In the genomic region with DNA sequence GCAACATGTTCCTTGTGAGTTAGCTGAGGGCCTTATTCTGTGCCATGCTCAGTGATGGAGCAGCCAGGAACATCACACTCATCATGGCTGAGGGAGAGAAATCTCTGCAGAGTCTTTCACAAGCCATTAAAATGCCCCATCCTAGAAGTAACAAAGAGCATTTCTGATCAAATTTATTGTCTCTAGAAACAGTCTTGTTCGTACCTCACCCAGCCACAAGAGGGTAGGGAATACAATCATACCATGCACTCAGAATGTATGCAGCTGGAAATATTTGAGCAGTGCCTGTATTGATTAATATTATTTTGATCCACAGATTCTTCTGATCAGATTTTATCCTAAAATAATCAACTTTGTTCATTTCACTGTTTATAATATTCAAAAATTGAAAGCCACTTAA, we compare ENCODE assay signal across 19 cellular contexts. TPM values are rescaled to one million over a fixed set of nuclear protein-coding genes. Genes with fewer than 3 reads are reported as not detected.
DNase-seq lines count a peak whose midpoint lies in the region; ATAC-seq, FAIRE-seq and TF ChIP-seq lines count a peak whose summit lies in the region.
"Had no signal": no experiment of that assay in that cellular context is flagged by ENCODE, and none has a peak within 500 bp of the region (broad histone marks: within the 10 kb centered on the region; RNA-seq: fewer than 3 reads in every experiment).

No MANE protein-coding gene starts in this region.

- CTCF ChIA-PET in PC-9 (lab: Charles Lee): no interaction called here

- H3K27ac ChIP-seq in CD4-positive, CD25-positive, alpha-beta regulatory T cell (ENCODE audit: insufficient read depth, low read length, poor library complexity, severe bottlenecking): no peak overlapping the region
- H3K27ac ChIP-seq in PC-9: no peak overlapping the region
- no peak overlapping the region for H3K27ac ChIP-seq in endodermal cell (ENCODE audit: low read depth, low read length)
- no peak overlapping the region for H3K27ac ChIP-seq in vagina
- H3K27ac ChIP-seq: BLaER1, KMS-11 had no signal

- peak; percentile 82 for FAIRE-seq in H54 (lab: Jason Lieb, UNC)
- FAIRE-seq: D721Med had no signal

- H3K4me1 ChIP-seq in CD4-positive, CD25-positive, alpha-beta regulatory T cell (ENCODE audit: control insufficient read depth, insufficient read depth, low read length, poor library complexity, severe bottlenecking): no peaks in the 10 kb centered on the region
- no peaks in the 10 kb centered on the region for H3K4me1 ChIP-seq in PC-9 (replicated peaks; ENCODE audit: insufficient read depth)
- no peaks in the 10 kb centered on the region for H3K4me1 ChIP-seq in endodermal cell (ENCODE audit: control insufficient read depth, insufficient read depth, low read length)
- H3K4me1 ChIP-seq in vagina: peaks cover 11% of the 10 kb centered on the region
- H3K4me1 ChIP-seq: HAP-1 had no signal

- TF ChIP-seq POLR2A in H54 (IDR thresholded peaks at IDR 0.05; ENCODE audit: low read depth, low read length) (no peak), vagina (IDR thresholded peaks at IDR 0.05) (no peak)

- no peak overlapping the region for H3K4me3 ChIP-seq in CD4-positive, CD25-positive, alpha-beta regulatory T cell (ENCODE audit: low read depth, low read length)
- H3K4me3 ChIP-seq in PC-9 (no peak overlapping the region), endodermal cell (ENCODE audit: low read length) (no peak overlapping the region), vagina (no peak overlapping the region)
- H3K4me3 ChIP-seq: BLaER1, HAP-1, MG63 had no signal

- TF ChIP-seq CTCF in PC-9 (conservative IDR thresholded peaks at IDR 0.05) (0 out of 2 replicates have a peak, but pooled peaks have one; percentile 21), endodermal cell (conservative IDR thresholded peaks at IDR 0.05) (peak; percentile 43), vagina (IDR thresholded peaks at IDR 0.05) (no peak)

- no peaks in the 10 kb centered on the region for H3K27me3 Mint-ChIP-seq in CD4-positive, CD25-positive, alpha-beta regulatory T cell
- no peaks in the 10 kb centered on the region for H3K27me3 Mint-ChIP-seq in endodermal cell (ENCODE audit: insufficient read depth)
- H3K27me3 Mint-ChIP-seq: CD8-positive, alpha-beta memory T cell had no signal

- H4K20me1 ChIP-seq in PC-9 (ENCODE audit: insufficient read depth): peaks cover 24% of the 10 kb centered on the region; the same call in 1 of the 2 replicates

- peak overlapping the region in 2 of 3 donors; percentile 57 to 73 for H3K27ac Mint-ChIP-seq in CD4-positive, CD25-positive, alpha-beta regulatory T cell
- H3K27ac Mint-ChIP-seq in endodermal cell: no peak overlapping the region

- no peaks in the 10 kb centered on the region for H3K27me3 ChIP-seq in CD4-positive, CD25-positive, alpha-beta regulatory T cell (ENCODE audit: control insufficient read depth, insufficient read depth, low read length)
- H3K27me3 ChIP-seq in PC-9 (ENCODE audit: insufficient read depth, low read depth) (no peaks in the 10 kb centered on the region), endodermal cell (ENCODE audit: control insufficient read depth, insufficient read depth, low read length, poor library complexity, severe bottlenecking) (no peaks in the 10 kb centered on the region), vagina (no peaks in the 10 kb centered on the region)
- H3K27me3 ChIP-seq: BLaER1, MG63 had no signal

- H2AFZ ChIP-seq in PC-9: no peak overlapping the region

- 91% methylated on average over 1 of the region's 1 CpG; no CpG with 5 or more reads in 1 of the 2 experiments for WGBS in endodermal cell (ENCODE audit: insufficient coverage in 1 of 2, insufficient read length in 1 of 2), 2 experiments

- H3K9me3 ChIP-seq in CD4-positive, CD25-positive, alpha-beta regulatory T cell (ENCODE audit: control insufficient read depth in 2 of 2, low read length in 2 of 2): no peaks in the 10 kb centered on the region
- H3K9me3 ChIP-seq in PC-9 (ENCODE audit: insufficient read depth, low read depth) (no peaks in the 10 kb centered on the region), endodermal cell (ENCODE audit: control insufficient read depth, low read length) (no peaks in the 10 kb centered on the region), vagina (no peaks in the 10 kb centered on the region)
- H3K9me3 ChIP-seq: BLaER1, HAP-1, MG63 had no signal

- H3K79me2 ChIP-seq in PC-9 (ENCODE audit: low read depth): peaks cover 73% of the 10 kb centered on the region

- POLR2A ChIA-PET in PC-9 (lab: Charles Lee; ENCODE audit: unreplicated experiment): no interaction called here

- H3F3A ChIP-seq in PC-9 (ENCODE audit: insufficient read depth, low read depth): peaks cover 16% of the 10 kb centered on the region

- H3K36me3 ChIP-seq in CD4-positive, CD25-positive, alpha-beta regulatory T cell (ENCODE audit: control insufficient read depth, insufficient read depth, low read length): peaks cover 15% of the 10 kb centered on the region
- peaks cover 19% of the 10 kb centered on the region; the same call in 1 of the 2 replicates for H3K36me3 ChIP-seq in PC-9 (ENCODE audit: low read depth)
- H3K36me3 ChIP-seq in endodermal cell (ENCODE audit: control insufficient read depth, insufficient read depth, low read length): peaks cover 32% of the 10 kb centered on the region
- H3K36me3 ChIP-seq in vagina: peaks cover 0 to 6% of the 10 kb centered on the region in 2 donors
- H3K36me3 ChIP-seq: HAP-1 had no signal

- H3K9me3 Mint-ChIP-seq in CD4-positive, CD25-positive, alpha-beta regulatory T cell: peaks cover 0 to 1% (median 0%) of the 10 kb centered on the region in 7 donors
- no peaks in the 10 kb centered on the region for H3K9me3 Mint-ChIP-seq in endodermal cell
- H3K9me3 Mint-ChIP-seq: CD8-positive, alpha-beta memory T cell had no signal

- ATAC-seq in CD4-positive, CD25-positive, alpha-beta regulatory T cell (ENCODE audit: low read depth in 2 of 2): no peak
- ATAC-seq in HG02763 (IDR thresholded peaks at IDR 0.05; ENCODE audit: unreplicated experiment): no peak

- no peak overlapping the region for H3K4me3 Mint-ChIP-seq in CD4-positive, CD25-positive, alpha-beta regulatory T cell
- H3K4me3 Mint-ChIP-seq in endodermal cell: no peak overlapping the region
- H3K4me3 Mint-ChIP-seq: CD8-positive, alpha-beta memory T cell had no signal

- H3K4me1 Mint-ChIP-seq in CD4-positive, CD25-positive, alpha-beta regulatory T cell: peaks cover 43 to 55% (median 47%) of the 10 kb centered on the region in 4 donors
- no peaks in the 10 kb centered on the region for H3K4me1 Mint-ChIP-seq in endodermal cell

- no TSS peak for BruUV-seq in PC-9 (replicated peaks; lab: Mats Ljungman, UMichigan)

- H3K9ac ChIP-seq in endodermal cell (ENCODE audit: extremely low read depth, low read length, poor library complexity, severe bottlenecking): no peak overlapping the region
- H3K9ac ChIP-seq: BLaER1, KMS-11 had no signal

- peaks cover 10% of the 10 kb centered on the region for H3K36me3 Mint-ChIP-seq in CD4-positive, CD25-positive, alpha-beta regulatory T cell
- peaks cover 15% of the 10 kb centered on the region for H3K36me3 Mint-ChIP-seq in endodermal cell (ENCODE audit: low read depth)

- H3K9me2 ChIP-seq in PC-9 (ENCODE audit: insufficient read depth): no peaks in the 10 kb centered on the region; the same call in 1 of the 2 replicates

- intact Hi-C loops in PC-9 (cut with micrococcal nuclease; ENCODE audit: unreplicated experiment) (no loop called here), vagina (cut with DNase I) (no loop called here)

- no peak for DNase-seq in CD4-positive, CD25-positive, alpha-beta regulatory T cell
- DNase-seq in H54 (ENCODE audit: insufficient read length, low spot score) (no peak), PC-9 (no peak), endodermal cell (no peak), vagina (ENCODE audit: extremely low spot score in 2 of 2) (no peak), NCI-H510A treated with DMSO at 0.1 percent for 48 hours (lab: John Stamatoyannopoulos, UW) (no peak), MV-4-11 (lab: John Stamatoyannopoulos, UW) (no peak)
- DNase-seq: CD8-positive, alpha-beta memory T cell; MG63; NCI-H1092 treated with DMSO at 0.1 percent for 48 hours; NCI-H146; NCI-H2029 treated with DMSO at 0.1 percent for 48 hours; NCI-H2171; Right ventricle myocardium superior had no signal

- no peak overlapping the region for H3K4me2 ChIP-seq in PC-9
- H3K4me2 ChIP-seq: BLaER1, KMS-11 had no signal

RNA-seq across cellular contexts. Expression of a gene that starts 17.3 kb away (rescaled TPM):
- 45.7 TPM for total RNA-seq in CD4-positive, CD25-positive, alpha-beta regulatory T cell
- 10 to 100 TPM; 40.3 to 55.5 (median 43.0) TPM for polyA plus RNA-seq in CD4-positive, CD25-positive, alpha-beta regulatory T cell
- total RNA-seq in PC-9 (2021) (90.0 and 102 TPM in 2 replicates), endodermal cell (10 to 100 TPM; 41.2 to 46.5 TPM), vagina (33.6 TPM)
- polyA plus RNA-seq in endodermal cell (2013, experiment 1 of 2): 43.3 TPM
- 46.1 TPM for polyA plus RNA-seq in endodermal cell (2013, experiment 2 of 2)

RNA-seq across cellular contexts. Expression of a gene that starts 38.7 kb away (rescaled TPM):
- total RNA-seq in CD4-positive, CD25-positive, alpha-beta regulatory T cell: 51.1 TPM
- 10 to 100 TPM in 3 of 4 donors, 1 to 10 TPM in 1; 9.8 to 27.2 (median 14.9) TPM for polyA plus RNA-seq in CD4-positive, CD25-positive, alpha-beta regulatory T cell
- total RNA-seq in PC-9 (2021) (49.9 and 55.7 TPM in 2 replicates), endodermal cell (10 to 100 TPM; 36.3 to 38.6 TPM), vagina (27.5 TPM)
- polyA plus RNA-seq in endodermal cell (2013, experiment 1 of 2): 30.9 TPM
- 29.0 TPM for polyA plus RNA-seq in endodermal cell (2013, experiment 2 of 2)

RNA-seq across cellular contexts. Expression of a gene that starts 53.4 kb away (rescaled TPM):
- total RNA-seq in CD4-positive, CD25-positive, alpha-beta regulatory T cell: 580 TPM
- polyA plus RNA-seq in CD4-positive, CD25-positive, alpha-beta regulatory T cell: 100 to 1,000 TPM; 254 to 402 (median 306) TPM
- total RNA-seq in PC-9 (2021) (57.4 and 58.9 TPM in 2 replicates), endodermal cell (not detected), vagina (117 TPM)
- polyA plus RNA-seq in endodermal cell (2013, experiment 1 of 2): not detected
- not detected for polyA plus RNA-seq in endodermal cell (2013, experiment 2 of 2)

Comparison
In these comparisons a context has a peak if more than half of its experiments do, and no peak if none do; other contexts are left out.
1. CTCF ChIP-seq: peak in PC-9 (single experiment) and endodermal cell (single experiment); none in vagina (0 of 3).
2. RNA of a gene that starts 53.4 kb away (total RNA-seq): 580 TPM in CD4-positive, CD25-positive, alpha-beta regulatory T cell (single experiment), 117 TPM in vagina (single experiment) and 57.4 to 58.9 TPM in PC-9; not detected in endodermal cell; every median in the first group is over 10 times any median in the second.